Comparison of ENCODE assay signal across 8 cellular contexts in the genomic region with DNA sequence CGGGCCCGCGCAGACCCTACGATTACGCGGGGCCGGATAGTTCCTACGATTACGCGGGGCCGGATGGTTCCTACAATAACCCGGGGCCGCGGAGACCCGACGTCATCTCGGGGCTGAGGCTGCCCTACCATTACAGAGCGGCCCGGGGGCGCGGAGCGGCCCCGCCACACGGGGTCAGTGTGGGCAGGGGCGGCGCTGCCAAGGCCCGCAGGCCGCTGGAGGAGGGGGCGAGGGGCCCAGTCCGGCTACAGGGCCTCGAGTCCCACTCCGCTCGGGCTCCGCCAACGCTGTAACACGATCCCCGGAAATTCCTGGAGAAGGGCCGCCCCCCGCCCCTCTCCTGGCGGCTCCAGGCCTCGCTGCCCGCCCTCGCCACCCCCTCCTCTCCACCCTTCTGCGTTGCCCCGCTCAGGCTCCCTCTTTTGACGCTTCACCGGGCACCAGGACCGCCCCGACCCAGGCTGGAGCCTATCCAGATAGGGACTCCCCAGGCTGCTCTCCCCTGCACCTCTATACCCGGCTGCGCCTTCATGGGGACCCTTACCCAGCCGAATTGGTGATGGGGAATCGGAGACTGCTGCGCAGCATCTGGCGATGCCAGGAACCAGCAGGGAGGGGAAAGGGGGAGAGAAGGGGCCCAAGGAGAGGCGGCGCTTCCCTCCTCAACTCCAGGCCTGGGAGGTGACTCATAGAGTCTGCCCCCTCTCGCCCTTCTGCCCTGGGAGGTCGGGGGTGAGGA. TPM values are rescaled to one million over a fixed set of nuclear protein-coding genes. Genes with fewer than 3 reads are reported as not detected.
DNase-seq lines count a peak whose midpoint lies in the region; ATAC-seq, FAIRE-seq and TF ChIP-seq lines count a peak whose summit lies in the region.

A gene with protein sequence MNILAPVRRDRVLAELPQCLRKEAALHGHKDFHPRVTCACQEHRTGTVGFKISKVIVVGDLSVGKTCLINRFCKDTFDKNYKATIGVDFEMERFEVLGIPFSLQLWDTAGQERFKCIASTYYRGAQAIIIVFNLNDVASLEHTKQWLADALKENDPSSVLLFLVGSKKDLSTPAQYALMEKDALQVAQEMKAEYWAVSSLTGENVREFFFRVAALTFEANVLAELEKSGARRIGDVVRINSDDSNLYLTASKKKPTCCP (minus strand): TSS at position 291 of the 739 bp plus-strand sequence. CDS start 602 bp downstream, outside the sequence.

- peaks cover 24% of the 10 kb centered on the region for H3K36me3 ChIP-seq in BJ (ENCODE audit: control insufficient read depth, insufficient read depth, low read length)
- peaks cover 57% of the 10 kb centered on the region for H3K36me3 ChIP-seq in RWPE2 (ENCODE audit: low read depth)

- H3K27ac ChIP-seq in RWPE2 (ENCODE audit: poor library complexity, severe bottlenecking): peak within 1 kb of the TSS; percentile 92

- peaks cover 15% of the 10 kb centered on the region for H3K4me1 ChIP-seq in RWPE2 (ENCODE audit: insufficient read depth, poor library complexity, severe bottlenecking)

- CTCF ChIA-PET in BJ (lab: Yijun Ruan, JAX): interaction anchor here (1.4 to 4.5 kb wide), 3 partner anchors 9 to 32 kb away, joined by 3 to 21 read pairs (median 9); a partner anchor contains a TSS

- DNase-seq in BJ (ENCODE audit: low read depth) (peak; percentile 46), GOT3 (lab: John Stamatoyannopoulos, UW) (peak; percentile 78), RWPE2 (ENCODE audit: low spot score) (peak; percentile 89), dedifferentiated amniotic fluid mesenchymal stem cell (ENCODE audit: extremely low spot score) (peak; percentile 88), left kidney (ENCODE audit: low read depth, low spot score) (peak; percentile 99), GM19239 (ENCODE audit: insufficient read length, low spot score) (no peak)
- peak; percentile 65 for DNase-seq in stimulated activated CD8-positive, alpha-beta memory T cell treated with anti-CD3 and anti-CD28 coated beads, Interleukin-4, amount 100 ng/mL, for 48 hours

- peak within 1 kb of the TSS; percentile 55 for H3K4me3 ChIP-seq in BJ (ENCODE audit: low read depth, low read length)
- peak within 1 kb of the TSS; percentile 56 for H3K4me3 ChIP-seq in RWPE2 (ENCODE audit: severe bottlenecking)

- POLR2A ChIA-PET in BJ (lab: Charles Lee): no interaction called here

- TF ChIP-seq CTCF in BJ (IDR thresholded peaks at IDR 0.05; ENCODE audit: insufficient read depth, low read depth, low read length) (peak; percentile 35), RWPE2 (IDR thresholded peaks at IDR 0.05; ENCODE audit: poor library complexity, severe bottlenecking) (peak; percentile 57)

- H3K27me3 ChIP-seq in BJ (ENCODE audit: control insufficient read depth, insufficient read depth, low read length) (no peaks in the 10 kb centered on the region), RWPE2 (ENCODE audit: insufficient read depth, poor library complexity, severe bottlenecking) (no peaks in the 10 kb centered on the region)

- ATAC-seq in RWPE2 (ENCODE audit: low read depth): peak; percentile 64
- no peak for ATAC-seq in GM19023 (IDR thresholded peaks at IDR 0.05; ENCODE audit: unreplicated experiment)

- FAIRE-seq in GM19239 (lab: Jason Lieb, UNC): no peak

- no peaks in the 10 kb centered on the region for H3K9me3 ChIP-seq in RWPE2 (ENCODE audit: severe bottlenecking)

RNA-seq across cellular contexts. Expression of the gene that starts here (rescaled TPM):
- 307 and 473 TPM in 2 replicates for polyA plus RNA-seq in BJ (2011; rRNA removed)
- 192 and 265 TPM in 2 replicates for polyA minus RNA-seq in BJ (2011; rRNA and poly(A)+ RNA removed)
